Comparison of ENCODE assay signal across 14 cellular contexts in the genomic region with DNA sequence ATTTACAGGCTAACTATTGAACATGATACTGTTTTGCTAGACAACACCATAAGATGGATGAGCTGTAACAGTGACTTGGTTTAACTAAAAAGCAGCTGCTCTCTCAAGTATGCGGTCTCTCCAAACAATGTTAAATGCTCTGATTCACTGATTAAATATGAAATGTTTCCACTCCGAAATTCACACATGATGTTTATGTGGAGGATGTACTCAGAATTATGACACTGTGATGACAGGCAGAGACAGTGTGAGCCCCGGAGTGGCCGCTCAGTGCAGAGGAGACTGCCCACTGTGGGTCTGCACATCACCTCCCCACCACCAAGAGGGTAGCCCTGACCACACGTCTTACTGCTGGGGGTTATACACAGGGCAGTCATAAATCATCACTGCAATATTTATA.
DNase-seq lines count a peak whose midpoint lies in the region; ATAC-seq and TF ChIP-seq lines count a peak whose summit lies in the region.
"Had no signal": no experiment of that assay in that cellular context is flagged by ENCODE, and none has a peak within 500 bp of the region (broad histone marks: within the 10 kb centered on the region; RNA-seq: fewer than 3 reads in every experiment).

No MANE protein-coding gene starts in this region.

- H3K4me3 ChIP-seq in osteoblast (ENCODE audit: insufficient read depth, low read length) (no peak overlapping the region), OCI-LY7 (ENCODE audit: low read depth, low read length, poor library complexity, severe bottlenecking) (no peak overlapping the region)
- H3K4me3 ChIP-seq: PC-9, skin epidermis had no signal

- H3K27me3 ChIP-seq in osteoblast (ENCODE audit: insufficient read depth, low read length) = no peaks in the 10 kb centered on the region

- H2AFZ ChIP-seq in osteoblast (ENCODE audit: low read length) = no peak overlapping the region
- H2AFZ ChIP-seq in OCI-LY7 (ENCODE audit: low read length) = no peak overlapping the region
- H2AFZ ChIP-seq: PC-9 had no signal

- H3K36me3 ChIP-seq in osteoblast (ENCODE audit: insufficient read depth, low read length) (no peaks in the 10 kb centered on the region), OCI-LY7 (ENCODE audit: insufficient read depth, low read length) (peaks cover 55% of the 10 kb centered on the region)

- no peaks in the 10 kb centered on the region for H3K9me3 ChIP-seq in osteoblast (ENCODE audit: low read depth, low read length)
- no peaks in the 10 kb centered on the region for H3K9me3 ChIP-seq in OCI-LY7 (ENCODE audit: low read length)

- intact Hi-C loops in OCI-LY7 (cut with micrococcal nuclease; ENCODE audit: unreplicated experiment) = no loop called here

- H4K20me1 ChIP-seq in osteoblast (ENCODE audit: insufficient read depth, low read length) (no peaks in the 10 kb centered on the region), OCI-LY7 (ENCODE audit: insufficient read depth, low read length) (no peaks in the 10 kb centered on the region)

- H3K9me2 ChIP-seq in OCI-LY7 (ENCODE audit: insufficient read depth, low read length) = no peaks in the 10 kb centered on the region

- ATAC-seq in GM21515 (IDR thresholded peaks at IDR 0.05; ENCODE audit: unreplicated experiment) (no peak), HG03354 (IDR thresholded peaks at IDR 0.05; ENCODE audit: poor library complexity, severe bottlenecking, unreplicated experiment) (no peak), GM18498 (IDR thresholded peaks at IDR 0.05; ENCODE audit: unreplicated experiment) (no peak)
- ATAC-seq: CD8-positive, alpha-beta T cell had no signal

- no peak for TF ChIP-seq CTCF in osteoblast (IDR thresholded peaks at IDR 0.05; ENCODE audit: extremely low read depth, low read depth, low read length)
- no peak for TF ChIP-seq CTCF in OCI-LY7 (conservative IDR thresholded peaks at IDR 0.05; ENCODE audit: low read length)

- H3K4me2 ChIP-seq in osteoblast (ENCODE audit: insufficient read depth, low read length) (peak overlapping the region; percentile 56), OCI-LY7 (ENCODE audit: low read length) (no peak overlapping the region)
- H3K4me2 ChIP-seq: PC-9 had no signal

- H3K4me1 ChIP-seq in osteoblast (ENCODE audit: insufficient read depth, low read length) (peaks cover 49% of the 10 kb centered on the region), OCI-LY7 (ENCODE audit: insufficient read depth, low read length, poor library complexity, severe bottlenecking) (no peaks in the 10 kb centered on the region)

- CTCF ChIA-PET in OCI-LY7 (lab: Charles Lee; ENCODE audit: unreplicated experiment) = no interaction called here

- H3K27ac ChIP-seq in osteoblast (ENCODE audit: low read depth, low read length) (peak overlapping the region; percentile 95), OCI-LY7 (ENCODE audit: low read depth, low read length, poor library complexity, severe bottlenecking) (no peak overlapping the region)
- H3K27ac ChIP-seq: PC-9 had no signal

- DNase-seq in AG20443 (ENCODE audit: low spot score) (peak; percentile 78), NCI-H226 (peak; percentile 98), epidermal melanocyte (ENCODE audit: insufficient read length, low spot score) (peak; percentile 39), osteoblast (ENCODE audit: insufficient read length, low spot score, missing footprints) (peak; percentile 83), OCI-LY7 (ENCODE audit: low spot score) (no peak)
- DNase-seq: activated T-cell treated with anti-CD3 and anti-CD28 coated beads, Interleukin-2, amount 50 U/mL, for 1 hour; caudate nucleus; CD8-positive, alpha-beta T cell; NCI-H187; PC-9 had no signal

- BruUV-seq in OCI-LY7 (replicated peaks; lab: Mats Ljungman, UMichigan) = no TSS peak

- H3K79me2 ChIP-seq in osteoblast (ENCODE audit: insufficient read depth, low read length) = no peaks in the 10 kb centered on the region
- H3K79me2 ChIP-seq in OCI-LY7 (ENCODE audit: insufficient read depth, low read depth, low read length) = no peaks in the 10 kb centered on the region

- POLR2A ChIA-PET in OCI-LY7 (lab: Charles Lee) = interaction anchor here (1.7 kb wide), 1 partner anchor 11 kb away, joined by 4 read pairs; no protein-coding TSS in a partner anchor
